In the genomic region with DNA sequence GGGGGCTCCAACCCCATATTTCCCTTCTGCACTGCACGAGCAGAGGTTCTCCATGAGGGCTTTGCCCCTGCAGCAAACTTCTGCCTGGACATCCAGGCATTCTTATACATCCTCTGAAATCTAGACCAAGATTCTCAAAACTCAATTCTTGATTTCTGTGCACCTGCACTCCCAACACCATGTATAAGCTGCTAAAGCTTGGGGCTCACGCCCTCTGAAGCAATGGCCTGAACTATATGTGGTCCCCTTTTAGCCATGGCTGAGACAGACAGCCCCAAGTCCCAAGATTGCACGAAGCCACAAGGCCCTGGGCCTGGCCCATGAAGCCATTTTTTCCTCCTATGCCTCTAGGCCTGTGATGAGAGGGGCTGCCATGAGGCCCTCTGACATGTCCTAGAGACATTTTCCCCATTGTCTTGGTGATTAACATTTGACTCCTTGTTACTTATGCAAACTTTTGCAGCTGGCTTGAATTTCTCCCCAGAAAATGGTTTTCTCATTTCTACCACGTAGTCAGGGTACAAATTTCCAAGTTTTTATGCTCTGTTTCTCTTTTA, we compare ENCODE assay signal across 22 cellular contexts.
"Had no signal": no experiment of that assay in that cellular context is flagged by ENCODE, and none has a peak within 500 bp of the region (broad histone marks: within the 10 kb centered on the region; RNA-seq: fewer than 3 reads in every experiment).

No MANE protein-coding gene starts in this region.

- DNase-seq: colonic mucosa; cortex of kidney; effector CD8-positive, alpha-beta T cell; effector memory CD8-positive, alpha-beta T cell; endodermal cell; erythroblast; esophagus squamous epithelium; foreskin fibroblast; foreskin melanocyte; gastrocnemius medialis; glutamatergic neuron; head of caudate nucleus; heart right ventricle; hippocampal formation; left cardiac atrium; left lung; left ventricle myocardium superior; lower lobe of right lung; mesenchymal stem cell; midbrain had no signal

- H3K27ac ChIP-seq: colonic mucosa, epithelial cell of prostate, esophagus squamous epithelium, gastrocnemius medialis, heart right ventricle, left lung, lower lobe of right lung had no signal

- H3K4me1 ChIP-seq: colonic mucosa, esophagus squamous epithelium, gastrocnemius medialis, heart right ventricle, left lung, lower lobe of right lung had no signal

- H3K36me3 ChIP-seq: colonic mucosa, esophagus squamous epithelium, gastrocnemius medialis, heart right ventricle, left lung, lower lobe of right lung had no signal

- H3K4me3 ChIP-seq: colonic mucosa, esophagus squamous epithelium, gastrocnemius medialis, heart right ventricle, left lung, lower lobe of right lung had no signal

- ATAC-seq: effector memory CD8-positive, alpha-beta T cell; esophagus mucosa; gastrocnemius medialis; heart right ventricle; left cardiac atrium; left lung; left ventricle myocardium superior; lower lobe of right lung had no signal

- H3K27me3 ChIP-seq: colonic mucosa, esophagus squamous epithelium, gastrocnemius medialis, heart right ventricle, left lung had no signal
